Comparison of ENCODE assay signal across 8 cellular contexts in genomic region chr2:18387479-18388206, GRCh38.
DNase-seq lines count a peak whose midpoint lies in the region; ATAC-seq and TF ChIP-seq lines count a peak whose summit lies in the region.

No MANE protein-coding gene starts in this region.

- peaks cover 2% of the 10 kb centered on the region in 2 experiments; a peak in 2 of 4 replicates for H3K4me1 Mint-ChIP-seq in H9

- H3K4me3 ChIP-seq in GM12864 (ENCODE audit: low read depth, low read length) (no peak overlapping the region), psoas muscle (no peak overlapping the region)

- no peaks in the 10 kb centered on the region for H3K9me3 Mint-ChIP-seq in H9
- H3K9me3 Mint-ChIP-seq in activated naive CD4-positive, alpha-beta T cell treated with anti-CD3 and anti-CD28 coated beads, Interleukin-2, amount 50 U/mL, for 72 hours: no peaks in the 10 kb centered on the region

- H3K4me1 ChIP-seq in H9 (ENCODE audit: insufficient read depth, low read length): no peaks in the 10 kb centered on the region
- peaks cover 3% of the 10 kb centered on the region for H3K4me1 ChIP-seq in psoas muscle

- H4K20me1 ChIP-seq in H9 (ENCODE audit: control insufficient read depth, insufficient read depth, insufficient read length): no peaks in the 10 kb centered on the region

- no peak overlapping the region for H2BK20ac ChIP-seq in H9 (ENCODE audit: low read depth, low read length, poor library complexity, severe bottlenecking)

- no peak overlapping the region for H3K27ac ChIP-seq in H9 (ENCODE audit: insufficient read length, low read depth, low read length)
- H3K27ac ChIP-seq in psoas muscle: no peak overlapping the region

- no peak overlapping the region for H3K9ac ChIP-seq in H9 (ENCODE audit: extremely low read depth, insufficient read length, low read length)

- H3K36me3 Mint-ChIP-seq in H9 (ENCODE audit: insufficient read depth in 1 of 3, low read depth in 3 of 3): no peaks in the 10 kb centered on the region
- no peaks in the 10 kb centered on the region for H3K36me3 Mint-ChIP-seq in activated naive CD4-positive, alpha-beta T cell treated with anti-CD3 and anti-CD28 coated beads, Interleukin-2, amount 50 U/mL, for 72 hours

- no peaks in the 10 kb centered on the region for H3K36me3 ChIP-seq in psoas muscle (ENCODE audit: insufficient read depth in 1 of 2, low read depth in 1 of 2)

- ATAC-seq in activated naive CD4-positive, alpha-beta T cell treated with anti-CD3 and anti-CD28 coated beads, Interleukin-2, amount 50 U/mL, for 72 hours: peak; percentile 58 to 74
- peak; percentile 86 to 97 (median 90) for ATAC-seq in psoas muscle

- H2BK15ac ChIP-seq in H9 (ENCODE audit: low read depth, low read length): no peak overlapping the region

- no peak overlapping the region for H3K14ac ChIP-seq in H9 (ENCODE audit: insufficient read depth, low read length)

- peak; percentile 18 for DNase-seq in GM12864 (ENCODE audit: low read depth)
- peak; percentile 88 for DNase-seq in H9
- peak; percentile 72 for DNase-seq in LoVo (ENCODE audit: low spot score)
- DNase-seq in SK-MEL-5 (ENCODE audit: low read depth, low spot score): peak; percentile 90
- peak; percentile 59 to 66 for DNase-seq in activated naive CD4-positive, alpha-beta T cell treated with anti-CD3 and anti-CD28 coated beads, Interleukin-2, amount 50 U/mL, for 72 hours (ENCODE audit: low spot score in 2 of 2)
- peak; percentile 81 for DNase-seq in cardiac septum (ENCODE audit: low spot score)
- peak; percentile 61 to 80 for DNase-seq in psoas muscle
- DNase-seq in mesenteric fat pad (ENCODE audit: low spot score): no peak

- no peaks in the 10 kb centered on the region for H3K79me1 ChIP-seq in H9 (ENCODE audit: insufficient read depth, low read depth, low read length, poor library complexity, severe bottlenecking)

- no peak overlapping the region for H4K5ac ChIP-seq in H9 (ENCODE audit: insufficient read length, low read depth, low read length)

- H2AK5ac ChIP-seq in H9 (ENCODE audit: insufficient read length, low read length): no peak overlapping the region

- no peaks in the 10 kb centered on the region for H3K79me2 ChIP-seq in H9 (ENCODE audit: insufficient read depth, low read length)

- no peak overlapping the region for H2BK12ac ChIP-seq in H9 (ENCODE audit: insufficient read length, low read depth, low read length)

- no peak overlapping the region for H3K23ac ChIP-seq in H9 (ENCODE audit: insufficient read length, low read depth, low read length)

- H3T11ph ChIP-seq in H9 (ENCODE audit: low read length): no peak overlapping the region

- H3K23me2 ChIP-seq in H9 (ENCODE audit: insufficient read length, low read depth, low read length, poor library complexity, severe bottlenecking): no peaks in the 10 kb centered on the region

- H3K4me2 ChIP-seq in H9 (ENCODE audit: insufficient read depth, insufficient read length, low read length): no peak overlapping the region

- H3K9me3 ChIP-seq in H9 (ENCODE audit: control insufficient read depth, low read depth, low read length): no peaks in the 10 kb centered on the region
- no peaks in the 10 kb centered on the region for H3K9me3 ChIP-seq in psoas muscle

- no peak overlapping the region for H2BK5ac ChIP-seq in H9 (ENCODE audit: insufficient read length, low read length)

- H3K27me3 Mint-ChIP-seq in H9 (ENCODE audit: low read depth): peaks cover 2% of the 10 kb centered on the region; the same call in 1 of the 2 replicates

- no peak overlapping the region for H3K56ac ChIP-seq in H9 (ENCODE audit: insufficient read length, low read depth, low read length)

- no peak overlapping the region for H4K8ac ChIP-seq in H9 (replicated peaks; ENCODE audit: insufficient read length, low read depth, low read length)

- peak overlapping the region; percentile 3 to 46; a peak in 3 of 5 replicates for H3K4me3 Mint-ChIP-seq in H9

- WGBS in H9 (ENCODE audit: extremely low coverage, insufficient read length, low lambda C conversion rate): no CpG with 5 or more reads among the region's 15 CpGs
- WGBS in psoas muscle, 3 donors: 52 to 58% (median 56%) methylated on average over 15 of the region's 15 CpGs

- intact Hi-C loops in cardiac septum (cut with DNase I) (loop anchor here (10.0 kb wide), 1 partner anchor 1477 kb away; no protein-coding TSS in a partner anchor), psoas muscle (cut with DNase I) (loop anchor here (2.0 to 10.0 kb wide), 3 partner anchors 975 to 1477 kb away; no protein-coding TSS in a partner anchor)

- H2AFZ ChIP-seq in H9 (ENCODE audit: low read length): no peak overlapping the region

- H2BK120ac ChIP-seq in H9 (ENCODE audit: low read depth, low read length, poor library complexity, severe bottlenecking): no peak overlapping the region

- in situ Hi-C loops in SK-MEL-5 (cut with HindIII; ENCODE audit: low pct_unique_long_range_greater_than_20kb, low sequenced_read_pairs): no loop called here

- H3K18ac ChIP-seq in H9 (ENCODE audit: insufficient read length, low read depth, low read length): no peak overlapping the region

- H3K4ac ChIP-seq in H9 (ENCODE audit: low read depth, low read length): no peak overlapping the region

- TF ChIP-seq CTCF in GM12864 (IDR thresholded peaks at IDR 0.05; ENCODE audit: low read depth, low read length, missing control alignments) (peak; percentile 100), H9 (conservative IDR thresholded peaks at IDR 0.05) (peak; percentile 87), psoas muscle (IDR thresholded peaks at IDR 0.05) (peak; percentile 97)

- H4K91ac ChIP-seq in H9 (ENCODE audit: insufficient read length, low read depth, low read length): no peak overlapping the region

- peak overlapping the region; percentile 8 to 61 (median 28); a peak in 3 of 7 replicates for H3K27ac Mint-ChIP-seq in H9
- H3K27ac Mint-ChIP-seq in activated naive CD4-positive, alpha-beta T cell treated with anti-CD3 and anti-CD28 coated beads, Interleukin-2, amount 50 U/mL, for 72 hours: no peak overlapping the region

- no peaks in the 10 kb centered on the region for H3K27me3 ChIP-seq in H9 (ENCODE audit: insufficient read depth, low read length)
- H3K27me3 ChIP-seq in psoas muscle (ENCODE audit: insufficient read depth in 3 of 3, low read length in 2 of 3): no peaks in the 10 kb centered on the region

Comparison
In these comparisons a context has a peak if more than half of its experiments do, and no peak if none do; other contexts are left out.
1. H3K27ac Mint-ChIP-seq: peak in H9 (3 of 3); none in activated naive CD4-positive, alpha-beta T cell treated with anti-CD3 and anti-CD28 coated beads, Interleukin-2, amount 50 U/mL, for 72 hours (0 of 2).
2. Peak in every context shown above with its lines, with median percentiles within 50 percentile points of each other: CTCF ChIP-seq.